Comparison of ENCODE assay signal across 18 cellular contexts in the genomic region with DNA sequence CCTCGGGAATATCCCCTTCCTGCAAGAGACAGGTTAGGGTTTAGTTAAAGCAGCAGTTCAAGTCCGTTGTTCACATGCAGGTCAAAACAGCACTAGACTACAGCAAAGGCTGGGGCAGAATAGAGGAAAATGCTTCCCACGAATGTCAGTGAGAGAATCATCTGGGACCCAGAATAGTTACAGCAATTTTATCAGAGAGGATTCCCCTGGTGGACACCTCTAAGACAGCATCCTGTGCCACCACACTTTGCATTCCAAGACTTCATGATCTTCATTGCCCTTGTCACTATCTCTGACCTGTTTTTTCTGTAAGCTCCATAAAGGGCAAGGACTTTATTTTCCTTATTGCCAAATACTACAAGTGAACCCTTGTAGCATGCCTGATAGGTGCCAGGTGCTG. TPM values are rescaled to one million over a fixed set of nuclear protein-coding genes. Genes with fewer than 3 reads are reported as not detected.
DNase-seq lines count a peak whose midpoint lies in the region; ATAC-seq, FAIRE-seq and TF ChIP-seq lines count a peak whose summit lies in the region.
"Had no signal": no experiment of that assay in that cellular context is flagged by ENCODE, and none has a peak within 500 bp of the region (broad histone marks: within the 10 kb centered on the region; RNA-seq: fewer than 3 reads in every experiment).

No MANE protein-coding gene starts in this region.

- peaks cover 2% of the 10 kb centered on the region for H3K4me1 ChIP-seq in RWPE2 (ENCODE audit: insufficient read depth, poor library complexity, severe bottlenecking)
- H3K4me1 ChIP-seq in thyroid gland = peaks cover 25 to 43% of the 10 kb centered on the region in 2 donors

- no peaks in the 10 kb centered on the region for H3K27me3 ChIP-seq in RWPE2 (ENCODE audit: insufficient read depth, poor library complexity, severe bottlenecking)
- H3K27me3 ChIP-seq in thyroid gland = no peaks in the 10 kb centered on the region
- H3K27me3 ChIP-seq: MG63, tibial artery had no signal

- in situ Hi-C loops in GM13977 (cut with MboI; ENCODE audit: low pct_unique_long_range_greater_than_20kb, low sequenced_read_pairs, unreplicated experiment) = no loop called here

- no peak for FAIRE-seq in frontal cortex (lab: Jason Lieb, UNC)

- no peak for TF ChIP-seq POLR2A in thyroid gland (IDR thresholded peaks at IDR 0.05)

- H3K4me3 ChIP-seq in RWPE2 (ENCODE audit: severe bottlenecking) = no peak overlapping the region
- H3K4me3 ChIP-seq in fibroblast of mammary gland (ENCODE audit: control insufficient read depth, low read depth, low read length) = no peak overlapping the region
- no peak overlapping the region for H3K4me3 ChIP-seq in thyroid gland (replicated peaks in 1 of 3)
- H3K4me3 ChIP-seq: MG63, tibial artery had no signal

- 65 to 76% methylated on average over 3 of the region's 3 CpGs for WGBS in thyroid gland, 2 donors

- intact Hi-C loops in thyroid gland (cut with DNase I) = no loop called here

- ATAC-seq in RWPE2 (ENCODE audit: low read depth) (peak; percentile 30; the same call in 1 of the 3 replicates), HG03045 (IDR thresholded peaks at IDR 0.05; ENCODE audit: unreplicated experiment) (no peak)
- ATAC-seq: activated CD8-positive, alpha-beta T cell treated with anti-CD3 and anti-CD28 coated beads, Interleukin-2, amount 10 ng/mL, durations not matched to agents 7 days and 5 days had no signal

- TF ChIP-seq CTCF in RWPE2 (IDR thresholded peaks at IDR 0.05; ENCODE audit: poor library complexity, severe bottlenecking) (peak; percentile 24), fibroblast of mammary gland (conservative IDR thresholded peaks at IDR 0.05; ENCODE audit: control insufficient read depth, insufficient read depth, low read depth, low read length) (peak; percentile 11), thyroid gland (IDR thresholded peaks at IDR 0.05) (no peak), GM13977 (IDR thresholded peaks at IDR 0.05; ENCODE audit: extremely low read depth, insufficient read depth, missing control alignments) (no peak)

- H3K27ac ChIP-seq in RWPE2 (ENCODE audit: poor library complexity, severe bottlenecking) = no peak overlapping the region
- peak overlapping the region in 2 of 3 donors; percentile 18 to 58 for H3K27ac ChIP-seq in thyroid gland
- H3K27ac ChIP-seq: tibial artery had no signal

- H3K9me3 ChIP-seq in RWPE2 (ENCODE audit: severe bottlenecking) (no peaks in the 10 kb centered on the region), thyroid gland (no peaks in the 10 kb centered on the region)
- H3K9me3 ChIP-seq: MG63, tibial artery had no signal

- H3K36me3 ChIP-seq in RWPE2 (ENCODE audit: low read depth) = no peaks in the 10 kb centered on the region
- H3K36me3 ChIP-seq in thyroid gland = no peaks in the 10 kb centered on the region
- H3K36me3 ChIP-seq: MG63, tibial artery had no signal

- DNase-seq in NCI-H524 (lab: John Stamatoyannopoulos, UW) (peak; percentile 25 to 45), NCI-H524 treated with DMSO at 0.1 percent for 48 hours (lab: John Stamatoyannopoulos, UW) (no peak), RWPE2 (ENCODE audit: low spot score) (no peak), fibroblast of mammary gland (ENCODE audit: low read depth) (no peak), thyroid gland (no peak), GM13977 (ENCODE audit: low spot score) (no peak), frontal cortex (ENCODE audit: low spot score in 2 of 2) (no peak)
- DNase-seq: ACHN; activated CD8-positive, alpha-beta T cell treated with anti-CD3 and anti-CD28 coated beads, Interleukin-2, amount 10 ng/mL, durations not matched to agents 7 days and 5 days; activated gamma-delta T cell; Calu3; MG63; NCI-H345; stimulated activated CD4-positive, alpha-beta T cell treated with anti-CD3 and anti-CD28 coated beads, Interleukin-12 subunit alpha, Interleukin-12 subunit beta, amount 100 ng/mL, for 4 hours; tibial artery had no signal

RNA-seq across cellular contexts. Expression of a gene that starts 12.9 kb away (rescaled TPM):
- total RNA-seq in thyroid gland (under 1 TPM in 1 of 4 donors, not detected in 3; 0.13 TPM), frontal cortex (not detected)
- total RNA-seq: activated CD8-positive, alpha-beta T cell treated with anti-CD3 and anti-CD28 coated beads, Interleukin-2, amount 10 ng/mL, durations not matched to agents 7 days and 5 days; Calu3; lung microvascular endothelial cell; omental fat pad had no signal

RNA-seq across cellular contexts. Expression of a gene that starts 24.8 kb away (rescaled TPM):
- total RNA-seq in thyroid gland = 10 to 100 TPM; 11.5 to 27.9 (median 21.4) TPM
- total RNA-seq in frontal cortex = 25.7 TPM

Comparison
In these comparisons a context has a peak if more than half of its experiments do, and no peak if none do; other contexts are left out.
1. DNase-seq: peak in NCI-H524 (2 of 2); none in NCI-H524 treated with DMSO at 0.1 percent for 48 hours (single experiment), RWPE2 (single experiment), fibroblast of mammary gland (single experiment), thyroid gland (0 of 2), GM13977 (single experiment) and frontal cortex (0 of 2).
2. CTCF ChIP-seq: peak in RWPE2 (single experiment) and fibroblast of mammary gland (single experiment); none in thyroid gland (0 of 6) and GM13977 (single experiment).